In the genomic region with DNA sequence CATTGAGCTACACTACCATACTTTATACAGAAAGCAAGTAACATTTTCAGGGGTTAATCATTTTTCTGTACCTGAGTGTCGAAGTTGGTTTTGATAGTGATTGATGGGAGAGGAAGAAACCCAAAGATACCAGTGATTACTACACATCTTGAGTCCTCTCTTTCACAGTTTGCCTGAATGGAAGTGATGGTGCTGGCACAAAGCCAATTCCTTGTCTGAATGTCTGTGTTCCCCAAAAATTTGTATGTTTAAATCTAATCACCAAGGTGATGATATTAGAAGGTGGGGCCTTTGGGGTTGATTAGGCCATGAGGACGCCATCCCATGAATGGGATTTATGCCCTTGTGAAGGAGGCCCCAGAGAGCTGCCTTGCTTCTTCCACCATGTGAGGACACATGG, we compare ENCODE assay signal across 35 cellular contexts.
"Had no signal": no experiment of that assay in that cellular context is flagged by ENCODE, and none has a peak within 500 bp of the region (broad histone marks: within the 10 kb centered on the region; RNA-seq: fewer than 3 reads in every experiment).

No MANE protein-coding gene starts in this region.

- H3K9me3 ChIP-seq: MG63 had no signal

- DNase-seq: Kasumi-1, MG63, MM.1S, MV-4-11, NCI-H1048, NCI-H1092, NCI-H1092 treated with DMSO at 0.1 percent for 48 hours, NCI-H1105, NCI-H1105 treated with DMSO at 0.1 percent for 48 hours, NCI-H1417 treated with DMSO at 0.1 percent for 48 hours, NCI-H1436, NCI-H1436 treated with DMSO at 0.1 percent for 48 hours, NCI-H146, NCI-H1694, NCI-H1694 treated with DMSO at 0.1 percent for 48 hours, NCI-H187, NCI-H187 treated with DMSO at 0.1 percent for 48 hours, NCI-H1930, NCI-H2029, NCI-H2029 treated with DMSO at 0.1 percent for 48 hours, NCI-H2081, NCI-H2081 treated with DMSO at 0.1 percent for 48 hours, NCI-H2107, NCI-H2171, NCI-H2171 treated with DMSO at 0.1 percent for 48 hours, NCI-H2227 treated with DMSO at 0.1 percent for 48 hours, NCI-H226, NCI-H345, NCI-H446, NCI-H446 treated with DMSO at 0.1 percent for 48 hours, NCI-H510A, NCI-H510A treated with DMSO at 0.1 percent for 48 hours, NCI-H524, NCI-H524 treated with DMSO at 0.1 percent for 48 hours, NCI-H526 had no signal

- H3K27me3 ChIP-seq: MG63 had no signal

- H3K4me3 ChIP-seq: MG63 had no signal

- H3K36me3 ChIP-seq: MG63 had no signal
